21 cellular contexts compared by ENCODE assay signal in the genomic region with DNA sequence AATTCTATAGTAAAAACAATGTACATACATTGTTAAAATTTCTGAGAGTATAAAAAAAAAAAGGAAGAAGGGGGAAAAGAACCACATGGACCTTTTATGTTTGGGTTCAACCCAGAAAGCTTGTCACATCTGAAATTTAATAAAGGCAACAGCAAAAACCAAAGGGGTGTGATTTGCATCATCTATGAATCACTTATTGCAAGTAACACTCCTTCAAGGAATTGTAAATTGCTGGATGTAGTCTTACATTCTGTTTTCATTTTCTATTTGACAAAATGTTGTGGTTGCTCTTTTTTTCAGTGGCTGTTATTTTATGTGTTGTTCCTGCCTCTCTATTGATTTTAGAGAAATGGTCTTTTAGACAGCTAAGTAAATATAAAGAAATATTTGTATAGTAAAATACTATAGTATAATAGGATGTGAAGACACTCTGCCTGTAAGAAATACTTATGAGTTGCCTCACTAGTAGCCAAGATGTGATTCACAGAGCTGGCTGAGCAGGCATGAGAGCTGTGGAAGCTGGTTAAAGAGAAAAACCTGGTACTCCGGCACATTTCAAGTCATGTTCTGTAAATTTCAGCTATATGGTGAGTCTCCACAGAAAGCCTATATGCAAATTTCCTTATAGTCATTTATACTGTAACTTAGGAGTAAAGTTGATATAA.
A peak's percentile ranks its signal among the peaks of the same experiment; 100 is the strongest.
DNase-seq lines count a peak whose midpoint lies in the region; ATAC-seq and TF ChIP-seq lines count a peak whose summit lies in the region.
"Had no signal": no experiment of that assay in that cellular context is flagged by ENCODE, and none has a peak within 500 bp of the region (broad histone marks: within the 10 kb centered on the region; RNA-seq: fewer than 3 reads in every experiment).

No MANE protein-coding gene starts in this region.

- H3F3A ChIP-seq in GM23248 (ENCODE audit: insufficient read depth) = peaks cover 36% of the 10 kb centered on the region

- H3K9me3 ChIP-seq in GM23248 (ENCODE audit: low read depth) = no peaks in the 10 kb centered on the region
- no peaks in the 10 kb centered on the region for H3K9me3 ChIP-seq in fibroblast of lung (ENCODE audit: control insufficient read depth, insufficient read depth, low read depth, low read length)
- H3K9me3 ChIP-seq: pancreas, SJSA1, thyroid gland had no signal

- H3K4me1 ChIP-seq in GM23248 (ENCODE audit: insufficient read depth) (peaks cover 26% of the 10 kb centered on the region), fibroblast of lung (ENCODE audit: control insufficient read depth, extremely low read depth, insufficient read depth, low read length) (peaks cover 4% of the 10 kb centered on the region)
- H3K4me1 ChIP-seq: left ventricle myocardium inferior had no signal

- ATAC-seq in HG02798 (IDR thresholded peaks at IDR 0.05; ENCODE audit: poor library complexity, unreplicated experiment) = no peak

- TF ChIP-seq CTCF in fibroblast of lung (conservative IDR thresholded peaks at IDR 0.05 in 1 of 2, IDR thresholded peaks at IDR 0.05 in 1 of 2; ENCODE audit: low read depth in 1 of 2, low read length in 2 of 2) = no peak

- H3K27ac ChIP-seq in GM23248 = peak overlapping the region; percentile 77
- no peak overlapping the region for H3K27ac ChIP-seq in fibroblast of lung (ENCODE audit: insufficient read depth, low read length)
- H3K27ac ChIP-seq: C4-2B, KMS-11, left ventricle myocardium inferior, pancreas, SJSA1, thyroid gland had no signal

- 3 to 9% methylated on average over 1 of the region's 1 CpG for WGBS in GM23248 (ENCODE audit: low coverage in 1 of 2, low lambda C conversion rate in 2 of 2, missing lambda C conversion rate in 2 of 2), 2 experiments

- H2AFZ ChIP-seq in GM23248 (peak overlapping the region; percentile 84), fibroblast of lung (ENCODE audit: low read length) (no peak overlapping the region)

- peak; percentile 92 for DNase-seq in GM23248
- peak; percentile 18 for DNase-seq in RPMI7951 (ENCODE audit: low read depth)
- DNase-seq in fibroblast of lung (ENCODE audit: low read depth in 2 of 2) = peak; percentile 67 to 79
- DNase-seq in renal cortical epithelial cell (ENCODE audit: low read depth) = peak; percentile 51
- no peak for DNase-seq in NCI-H1417 treated with DMSO at 0.1 percent for 48 hours (lab: John Stamatoyannopoulos, UW)
- DNase-seq in NCI-H2171 treated with DMSO at 0.1 percent for 48 hours (lab: John Stamatoyannopoulos, UW) = no peak
- no peak for DNase-seq in LoVo (ENCODE audit: low spot score)
- DNase-seq: activated CD4-positive, alpha-beta T cell treated with anti-CD3 and anti-CD28 coated beads, Interleukin-2, amount 10 ng/mL, durations not matched to agents 7 days and 5 days; activated naive CD4-positive, alpha-beta T cell treated with anti-CD3 and anti-CD28 coated beads for 36 hours; activated T-cell treated with anti-CD3 and anti-CD28 coated beads for 4 hours; DND-41; foreskin melanocyte; left ventricle myocardium inferior; NCI-H146; NCI-H2227 treated with DMSO at 0.1 percent for 48 hours; pancreas; thyroid gland had no signal

- peak overlapping the region; percentile 66 for H3K4me3 ChIP-seq in GM23248
- no peak overlapping the region for H3K4me3 ChIP-seq in fibroblast of lung (replicated peaks in 1 of 4; ENCODE audit: control extremely low read depth in 1 of 4, insufficient read depth in 1 of 4, low read depth in 3 of 4, low read length in 4 of 4)
- H3K4me3 ChIP-seq: left ventricle myocardium inferior, pancreas, SJSA1, thyroid gland had no signal

- in situ Hi-C loops in GM23248 (cut with MboI) = no loop called here

- H3K9ac ChIP-seq in GM23248 (peak overlapping the region; percentile 64), fibroblast of lung (ENCODE audit: insufficient read depth, low read length) (no peak overlapping the region)
- H3K9ac ChIP-seq: KMS-11 had no signal

- no peaks in the 10 kb centered on the region for H3K27me3 ChIP-seq in GM23248 (replicated peaks; ENCODE audit: insufficient read depth)
- no peaks in the 10 kb centered on the region for H3K27me3 ChIP-seq in fibroblast of lung (ENCODE audit: control insufficient read depth, insufficient read depth, low read length)
- H3K27me3 ChIP-seq: pancreas, SJSA1, thyroid gland had no signal

- H3K36me3 ChIP-seq in GM23248 (ENCODE audit: low read depth) (no peaks in the 10 kb centered on the region), fibroblast of lung (ENCODE audit: control insufficient read depth, insufficient read depth, low read length) (no peaks in the 10 kb centered on the region)
- H3K36me3 ChIP-seq: left ventricle myocardium inferior, pancreas, SJSA1, thyroid gland had no signal

- H3K79me2 ChIP-seq in GM23248 (ENCODE audit: insufficient read depth) = no peaks in the 10 kb centered on the region
- no peaks in the 10 kb centered on the region for H3K79me2 ChIP-seq in fibroblast of lung (ENCODE audit: control insufficient read depth, insufficient read depth, low read length)

- no peaks in the 10 kb centered on the region for H4K20me1 ChIP-seq in GM23248 (ENCODE audit: insufficient read depth)
- H4K20me1 ChIP-seq in fibroblast of lung (ENCODE audit: control insufficient read depth, extremely low read depth, insufficient read depth, low read length) = no peaks in the 10 kb centered on the region

- no peaks in the 10 kb centered on the region for H3K9me2 ChIP-seq in GM23248 (ENCODE audit: insufficient read depth)

- H3K4me2 ChIP-seq in GM23248 (ENCODE audit: unreplicated experiment) (peak overlapping the region; percentile 89), fibroblast of lung (ENCODE audit: extremely low read depth, insufficient read depth, low read length) (no peak overlapping the region)
- H3K4me2 ChIP-seq: KMS-11 had no signal

Comparison
In these comparisons a context has a peak if more than half of its experiments do, and no peak if none do; other contexts are left out.
1. DNase-seq: peak in GM23248 (single experiment), RPMI7951 (single experiment), fibroblast of lung (2 of 2) and renal cortical epithelial cell (single experiment); none in NCI-H1417 treated with DMSO at 0.1 percent for 48 hours (single experiment), NCI-H2171 treated with DMSO at 0.1 percent for 48 hours (single experiment) and LoVo (single experiment).